ENCODE assay signal across 8 cellular contexts in the genomic region with DNA sequence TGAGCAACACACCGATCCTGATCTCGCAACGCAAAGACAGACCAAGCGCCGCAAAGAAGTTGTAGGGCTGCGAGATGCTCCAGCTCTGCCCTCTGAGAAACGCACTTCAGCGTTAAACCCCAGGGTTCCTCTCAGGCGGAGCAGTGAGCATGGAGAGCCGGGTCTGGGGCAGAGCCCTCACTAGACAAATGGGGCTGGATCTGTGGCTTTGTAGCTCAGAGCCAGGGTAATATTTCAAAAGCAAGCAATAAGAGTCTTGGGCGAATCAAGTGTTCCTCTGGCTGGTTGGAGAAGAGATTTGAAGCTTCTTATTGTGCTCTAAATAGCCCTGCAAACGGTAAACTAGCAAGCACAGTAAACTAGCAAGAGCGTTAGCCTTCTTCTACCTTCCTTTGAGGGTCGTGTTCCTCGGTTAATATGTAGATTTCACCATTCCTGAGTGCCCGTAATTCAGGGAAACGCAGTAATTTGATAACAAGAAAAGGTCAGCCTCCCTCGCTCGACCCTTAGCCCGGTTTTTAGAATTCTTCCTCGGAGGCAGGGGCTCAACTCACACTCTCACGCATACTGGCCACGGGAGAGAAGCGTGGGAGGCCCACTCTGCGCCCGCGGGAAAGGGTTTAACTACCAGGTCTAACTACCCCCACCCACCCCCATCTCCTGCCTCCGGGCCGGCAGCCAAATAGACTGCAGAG. TPM values are rescaled to one million over a fixed set of nuclear protein-coding genes. Genes with fewer than 3 reads are reported as not detected.
A peak's percentile ranks its signal among the peaks of the same experiment; 100 is the strongest.
DNase-seq lines count a peak whose midpoint lies in the region; ATAC-seq and TF ChIP-seq lines count a peak whose summit lies in the region.

No MANE protein-coding gene starts in this region.

- no peaks in the 10 kb centered on the region for H3K36me3 Mint-ChIP-seq in CD4-positive, alpha-beta T cell (ENCODE audit: low read depth)

- no peaks in the 10 kb centered on the region for H3K9me3 Mint-ChIP-seq in CD4-positive, alpha-beta T cell

- TF ChIP-seq CTCF in Peyer's patch (IDR thresholded peaks at IDR 0.05): no peak
- TF ChIP-seq CTCF in CD4-positive, alpha-beta T cell (IDR thresholded peaks at IDR 0.05): no peak

- H3K4me3 Mint-ChIP-seq in CD4-positive, alpha-beta T cell: no peak overlapping the region

- H3K4me3 ChIP-seq in Peyer's patch: peak overlapping the region; percentile 7 to 50 (median 26)

- H3K27me3 ChIP-seq in Peyer's patch: no peaks in the 10 kb centered on the region
- peaks cover 47% of the 10 kb centered on the region for H3K27me3 ChIP-seq in CD4-positive, alpha-beta T cell (ENCODE audit: control insufficient read depth, insufficient read depth, low read length)

- peaks cover 69% of the 10 kb centered on the region for H3K27me3 Mint-ChIP-seq in CD4-positive, alpha-beta T cell

- intact Hi-C loops in sciatic nerve (cut with DNase I): no loop called here
- intact Hi-C loops in CD4-positive, alpha-beta T cell (cut with DNase I, micrococcal nuclease): no loop called here

- CTCF ChIA-PET in CD4-positive, alpha-beta T cell (lab: Charles Lee): no interaction called here

- peak overlapping the region; percentile 18 to 81 (median 70) for H3K27ac ChIP-seq in Peyer's patch
- no peak overlapping the region for H3K27ac ChIP-seq in CD4-positive, alpha-beta T cell (ENCODE audit: low read depth, low read length)

- TF ChIP-seq POLR2A in Peyer's patch (IDR thresholded peaks at IDR 0.05): no peak

- no peaks in the 10 kb centered on the region for H3K9me3 ChIP-seq in Peyer's patch
- no peaks in the 10 kb centered on the region for H3K9me3 ChIP-seq in CD4-positive, alpha-beta T cell (ENCODE audit: control insufficient read depth, low read length)

- ATAC-seq in sciatic nerve (peak; percentile 75), HG02973 (IDR thresholded peaks at IDR 0.05; ENCODE audit: unreplicated experiment) (no peak)
- no peak for ATAC-seq in CD4-positive, alpha-beta T cell (ENCODE audit: poor library complexity)

- no peak overlapping the region for H3K27ac Mint-ChIP-seq in CD4-positive, alpha-beta T cell

- no peaks in the 10 kb centered on the region for H3K36me3 ChIP-seq in Peyer's patch

- H3K4me1 Mint-ChIP-seq in CD4-positive, alpha-beta T cell (ENCODE audit: low read depth): no peaks in the 10 kb centered on the region

- H3K4me1 ChIP-seq in Peyer's patch: peaks cover 0 to 26% (median 3%) of the 10 kb centered on the region in 4 donors

- DNase-seq in stimulated activated CD4-positive, alpha-beta T cell treated with anti-CD3 and anti-CD28 coated beads, Interleukin-1b, Interleukin-23, amount 100 ng/mL, for 48 hours: peak; percentile 1
- no peak for DNase-seq in stimulated activated CD4-positive, alpha-beta T cell treated with anti-CD3 and anti-CD28 coated beads, Interleukin-4, amount 100 ng/mL, for 1 hour
- DNase-seq in Peyer's patch (peak in 2 of 3 donors; percentile 58 to 69), germinal center (ENCODE audit: low spot score) (peak; percentile 26), sciatic nerve (ENCODE audit: low spot score) (peak; percentile 61), NCI-H146 treated with DMSO at 0.1 percent for 48 hours (lab: John Stamatoyannopoulos, UW; ENCODE audit: unreplicated experiment) (no peak)
- no peak for DNase-seq in CD4-positive, alpha-beta T cell

- POLR2A ChIA-PET in CD4-positive, alpha-beta T cell (lab: Charles Lee): interaction anchor here (0.7 kb wide), 1 partner anchor 15 kb away, joined by 5 read pairs; no protein-coding TSS in a partner anchor

RNA-seq across cellular contexts. Expression of a gene that starts 6.7 kb away (rescaled TPM):
- total RNA-seq in Peyer's patch (100 to 1,000 TPM in 1 of 4 donors, 10 to 100 TPM in 3; 32.2 to 101 (median 37.9) TPM), sciatic nerve (53.3 TPM)
- 1 to 10 TPM in 1 of 2 experiments, under 1 TPM in 1; 0.91 to 1.2 TPM for total RNA-seq in CD4-positive, alpha-beta T cell

Comparison
In these comparisons a context has a peak if more than half of its experiments do, and no peak if none do; other contexts are left out.
1. DNase-seq: peak in stimulated activated CD4-positive, alpha-beta T cell treated with anti-CD3 and anti-CD28 coated beads, Interleukin-1b, Interleukin-23, amount 100 ng/mL, for 48 hours (single experiment), Peyer's patch (2 of 3), germinal center (single experiment) and sciatic nerve (single experiment); none in stimulated activated CD4-positive, alpha-beta T cell treated with anti-CD3 and anti-CD28 coated beads, Interleukin-4, amount 100 ng/mL, for 1 hour (single experiment), NCI-H146 treated with DMSO at 0.1 percent for 48 hours (single experiment) and CD4-positive, alpha-beta T cell (0 of 10).
2. RNA of a gene that starts 6.7 kb away (total RNA-seq): 53.3 TPM in sciatic nerve (single experiment) and 32.2 to 101 TPM in Peyer's patch; 0.91 to 1.2 TPM in CD4-positive, alpha-beta T cell; every median in the first group is over 10 times any median in the second.